10 cellular contexts compared by ENCODE assay signal in the genomic region with DNA sequence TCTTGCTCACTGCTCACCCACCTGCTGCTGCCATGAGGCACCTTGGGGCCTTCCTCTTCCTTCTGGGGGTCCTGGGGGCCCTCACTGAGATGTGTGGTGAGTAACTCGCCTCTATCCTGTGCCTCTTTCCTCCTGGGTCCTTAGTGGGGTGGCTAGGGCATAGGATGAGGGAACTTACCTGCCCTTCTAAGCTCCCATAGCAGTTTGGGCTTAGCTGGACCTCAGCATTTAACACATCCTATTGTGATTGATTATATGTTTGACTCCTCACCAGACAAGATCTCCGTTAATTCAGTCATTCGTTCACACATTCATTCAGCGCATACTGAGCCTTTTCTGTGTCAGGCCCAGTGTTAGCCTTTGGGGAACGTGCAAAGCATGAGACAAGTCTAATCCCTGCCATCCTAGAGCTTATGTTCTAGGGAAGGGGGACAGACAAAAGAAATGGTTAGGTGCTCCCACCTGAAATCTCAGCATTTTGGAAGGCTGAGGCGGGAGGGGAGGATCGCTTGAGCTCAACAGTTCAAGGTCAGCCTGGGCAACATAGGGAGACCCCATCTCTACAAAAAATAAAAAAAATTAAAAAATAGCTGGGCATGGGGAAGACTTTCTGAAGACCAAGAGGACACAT. TPM values are rescaled to one million over a fixed set of nuclear protein-coding genes. Genes with fewer than 3 reads are reported as not detected.
DNase-seq lines count a peak whose midpoint lies in the region; ATAC-seq, FAIRE-seq and TF ChIP-seq lines count a peak whose summit lies in the region.
"Had no signal": no experiment of that assay in that cellular context is flagged by ENCODE, and none has a peak within 500 bp of the region (broad histone marks: within the 10 kb centered on the region; RNA-seq: fewer than 3 reads in every experiment).

No MANE protein-coding gene starts in this region.

- H3K4me1 Mint-ChIP-seq in chondrocyte (ENCODE audit: low read depth) = peaks cover 43% of the 10 kb centered on the region

- peak overlapping the region; percentile 71 for H3K9ac ChIP-seq in HUES6 (ENCODE audit: low read length)

- H3K9me3 Mint-ChIP-seq in chondrocyte (ENCODE audit: low read depth) = no peaks in the 10 kb centered on the region

- TF ChIP-seq CTCF in A673 (conservative IDR thresholded peaks at IDR 0.05; ENCODE audit: low read depth, low read length) (no peak), chondrocyte (IDR thresholded peaks at IDR 0.05) (no peak)

- DNase-seq in A673 (ENCODE audit: low spot score) (no peak), chondrocyte (ENCODE audit: low spot score) (no peak), frontal cortex (ENCODE audit: low spot score in 2 of 2) (no peak), H54 (ENCODE audit: insufficient read length, low spot score) (no peak)
- DNase-seq: cerebellar nuclear complex had no signal

- H3K4me3 ChIP-seq in A673 (ENCODE audit: low read depth, low read length, poor library complexity, severe bottlenecking) (peak overlapping the region; percentile 57), HUES6 (ENCODE audit: low read depth, low read length) (peak overlapping the region; percentile 61), muscle layer of duodenum (ENCODE audit: low read depth in 1 of 2, low read length in 2 of 2) (peak overlapping the region; percentile 72 to 90)

- H3K27me3 ChIP-seq in A673 (replicated peaks; ENCODE audit: insufficient read depth, low read depth, low read length, poor library complexity) (no peaks in the 10 kb centered on the region), HUES6 (ENCODE audit: control insufficient read depth, insufficient read depth, low read length) (no peaks in the 10 kb centered on the region), muscle layer of duodenum (ENCODE audit: low read depth, low read length) (no peaks in the 10 kb centered on the region)

- POLR2A ChIA-PET in A673 (lab: Charles Lee; ENCODE audit: low non-redundant PET) = interaction anchor here (0.6 kb wide), 1 partner anchor 338 kb away, joined by 5 read pairs; no protein-coding TSS in a partner anchor

- peak overlapping the region; percentile 92 for H3K27ac Mint-ChIP-seq in chondrocyte (ENCODE audit: unreplicated experiment)

- H3K36me3 ChIP-seq in A673 (ENCODE audit: insufficient read depth, low read length, poor library complexity, severe bottlenecking) = no peaks in the 10 kb centered on the region
- peaks cover 17% of the 10 kb centered on the region for H3K36me3 ChIP-seq in HUES6 (ENCODE audit: control insufficient read depth, insufficient read depth, low read length)
- peaks cover 0 to 10% of the 10 kb centered on the region in 2 donors for H3K36me3 ChIP-seq in muscle layer of duodenum (ENCODE audit: control insufficient read depth in 1 of 2, insufficient read depth in 2 of 2, low read length in 2 of 2)

- ATAC-seq in GM18861 (IDR thresholded peaks at IDR 0.05; ENCODE audit: unreplicated experiment) = no peak
- no peak for ATAC-seq in HG02678 (IDR thresholded peaks at IDR 0.05; ENCODE audit: unreplicated experiment)

- H3K4me1 ChIP-seq in A673 (ENCODE audit: insufficient read depth, low read length, poor library complexity, severe bottlenecking) (peaks cover 18% of the 10 kb centered on the region), HUES6 (ENCODE audit: control insufficient read depth, insufficient read depth, low read length) (peaks cover 41% of the 10 kb centered on the region), muscle layer of duodenum (ENCODE audit: control insufficient read depth in 1 of 2, insufficient read depth in 2 of 2, low read length in 2 of 2) (peaks cover 13 to 19% of the 10 kb centered on the region in 2 donors)

- CTCF ChIA-PET in A673 (lab: Charles Lee) = interaction anchor here (0.6 to 0.7 kb wide), 6 partner anchors 27 to 1267 kb away, joined by 3 to 13 read pairs (median 4); no protein-coding TSS in a partner anchor

- H3K36me3 Mint-ChIP-seq in chondrocyte (ENCODE audit: low read depth) = peaks cover 2% of the 10 kb centered on the region

- no peaks in the 10 kb centered on the region for H3K27me3 Mint-ChIP-seq in chondrocyte (ENCODE audit: low read depth)

- intact Hi-C loops in A673 (cut with micrococcal nuclease; ENCODE audit: unreplicated experiment) = loop anchor here (10.0 kb wide), 2 partner anchors 163 to 323 kb away; a partner anchor contains a TSS

- no peaks in the 10 kb centered on the region for H3K9me3 ChIP-seq in A673 (ENCODE audit: low read depth, low read length, poor library complexity, severe bottlenecking)
- H3K9me3 ChIP-seq in HUES6 (ENCODE audit: control insufficient read depth, insufficient read depth, low read depth, low read length) = no peaks in the 10 kb centered on the region
- H3K9me3 ChIP-seq in muscle layer of duodenum (ENCODE audit: control insufficient read depth in 1 of 2, low read length in 2 of 2) = no peaks in the 10 kb centered on the region

- FAIRE-seq in frontal cortex (lab: Jason Lieb, UNC) (no peak), H54 (lab: Jason Lieb, UNC) (no peak)

- H3K27ac ChIP-seq in A673 (ENCODE audit: low read depth, low read length, poor library complexity, severe bottlenecking) = peak overlapping the region; percentile 56
- H3K27ac ChIP-seq in HUES6 (ENCODE audit: low read depth, low read length) = peak overlapping the region; percentile 17; the same call in 1 of the 2 replicates
- peak overlapping the region; percentile 35 for H3K27ac ChIP-seq in muscle layer of duodenum (ENCODE audit: low read length)

- no peak for TF ChIP-seq POLR2A in H54 (IDR thresholded peaks at IDR 0.05; ENCODE audit: low read depth, low read length)

- peak overlapping the region; percentile 77 for H3K4me3 Mint-ChIP-seq in chondrocyte (ENCODE audit: unreplicated experiment)

- BruUV-seq in A673 (replicated peaks; lab: Mats Ljungman, UMichigan) = no TSS peak

RNA-seq across cellular contexts. Expression of a gene that starts 0.4 kb away (rescaled TPM):
- total RNA-seq in A673 (2021) = 7.3 and 9.8 TPM in 2 replicates
- total RNA-seq in chondrocyte = 10.4 to 14.9 TPM (median 11.5 TPM) in 3 replicates
- 11.0 TPM for total RNA-seq in frontal cortex

RNA-seq across cellular contexts. Expression of a gene that starts 15.7 kb away (rescaled TPM):
- total RNA-seq in A673 (2021) (151 and 175 TPM in 2 replicates), chondrocyte (53.6 to 61.7 TPM (median 56.4 TPM) in 3 replicates), frontal cortex (52.2 TPM)

RNA-seq across cellular contexts. Expression of a gene that starts 28.2 kb away (rescaled TPM):
- total RNA-seq in A673 (2021) (2.4 and 3.3 TPM in 2 replicates), chondrocyte (5.3 to 7.9 TPM (median 7.6 TPM) in 3 replicates), frontal cortex (6.5 TPM)

RNA-seq across cellular contexts. Expression of a gene that starts 33.0 kb away (rescaled TPM):
- total RNA-seq in A673 (2021) (0.58 and 0.83 TPM in 2 replicates), chondrocyte (0.82 to 3.9 TPM (median 2.8 TPM) in 3 replicates), frontal cortex (1.2 TPM)
- total RNA-seq: M059J had no signal
